Comparison of ENCODE assay signal across 1 cellular context in genomic region chr5:78908173-78908901, GRCh38.
TF ChIP-seq lines count a peak whose summit lies in the region.

No MANE protein-coding gene starts in this region.

TF ChIP-seq in GM23338, 12 proteins besides CTCF, POLR2A, EP300 and RAD21 (continued from another document):
- TF ChIP-seq, protein P1, sequence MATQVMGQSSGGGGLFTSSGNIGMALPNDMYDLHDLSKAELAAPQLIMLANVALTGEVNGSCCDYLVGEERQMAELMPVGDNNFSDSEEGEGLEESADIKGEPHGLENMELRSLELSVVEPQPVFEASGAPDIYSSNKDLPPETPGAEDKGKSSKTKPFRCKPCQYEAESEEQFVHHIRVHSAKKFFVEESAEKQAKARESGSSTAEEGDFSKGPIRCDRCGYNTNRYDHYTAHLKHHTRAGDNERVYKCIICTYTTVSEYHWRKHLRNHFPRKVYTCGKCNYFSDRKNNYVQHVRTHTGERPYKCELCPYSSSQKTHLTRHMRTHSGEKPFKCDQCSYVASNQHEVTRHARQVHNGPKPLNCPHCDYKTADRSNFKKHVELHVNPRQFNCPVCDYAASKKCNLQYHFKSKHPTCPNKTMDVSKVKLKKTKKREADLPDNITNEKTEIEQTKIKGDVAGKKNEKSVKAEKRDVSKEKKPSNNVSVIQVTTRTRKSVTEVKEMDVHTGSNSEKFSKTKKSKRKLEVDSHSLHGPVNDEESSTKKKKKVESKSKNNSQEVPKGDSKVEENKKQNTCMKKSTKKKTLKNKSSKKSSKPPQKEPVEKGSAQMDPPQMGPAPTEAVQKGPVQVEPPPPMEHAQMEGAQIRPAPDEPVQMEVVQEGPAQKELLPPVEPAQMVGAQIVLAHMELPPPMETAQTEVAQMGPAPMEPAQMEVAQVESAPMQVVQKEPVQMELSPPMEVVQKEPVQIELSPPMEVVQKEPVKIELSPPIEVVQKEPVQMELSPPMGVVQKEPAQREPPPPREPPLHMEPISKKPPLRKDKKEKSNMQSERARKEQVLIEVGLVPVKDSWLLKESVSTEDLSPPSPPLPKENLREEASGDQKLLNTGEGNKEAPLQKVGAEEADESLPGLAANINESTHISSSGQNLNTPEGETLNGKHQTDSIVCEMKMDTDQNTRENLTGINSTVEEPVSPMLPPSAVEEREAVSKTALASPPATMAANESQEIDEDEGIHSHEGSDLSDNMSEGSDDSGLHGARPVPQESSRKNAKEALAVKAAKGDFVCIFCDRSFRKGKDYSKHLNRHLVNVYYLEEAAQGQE (IDR thresholded peaks at IDR 0.05; ENCODE audit: unreplicated experiment) = no peak
- TF ChIP-seq JUNB (IDR thresholded peaks at IDR 0.05; ENCODE audit: unreplicated experiment) = no peak
- no peak for TF ChIP-seq CREB1 (CRISPR knock-in tag; IDR thresholded peaks at IDR 0.05; ENCODE audit: low read depth)
